Comparison of ENCODE assay signal across 1 cellular context in the genomic region with DNA sequence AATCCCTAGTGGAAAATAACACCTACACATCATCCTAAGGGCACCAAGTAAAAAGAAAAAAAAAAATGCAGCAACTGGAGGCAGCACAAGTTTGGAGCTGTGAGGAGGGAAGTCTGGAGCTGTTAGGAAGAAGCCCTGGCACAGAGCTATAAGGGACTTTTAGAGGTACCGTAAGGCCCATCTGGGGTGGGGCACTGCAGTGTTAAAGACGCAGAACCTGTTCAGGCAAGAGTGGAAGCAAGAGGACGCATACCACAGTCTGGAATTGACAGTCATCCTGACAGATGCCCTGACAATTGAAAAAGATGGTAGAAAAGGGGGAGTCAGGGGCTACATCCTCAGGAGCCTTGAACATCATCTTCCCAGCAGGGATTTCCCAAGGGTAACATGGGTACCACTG.
TF ChIP-seq lines count a peak whose summit lies in the region.

No MANE protein-coding gene starts in this region.

TF ChIP-seq in IMR-90, 13 proteins besides CTCF, POLR2A, EP300 and RAD21 (continued from another document):
- TF ChIP-seq, protein P1, sequence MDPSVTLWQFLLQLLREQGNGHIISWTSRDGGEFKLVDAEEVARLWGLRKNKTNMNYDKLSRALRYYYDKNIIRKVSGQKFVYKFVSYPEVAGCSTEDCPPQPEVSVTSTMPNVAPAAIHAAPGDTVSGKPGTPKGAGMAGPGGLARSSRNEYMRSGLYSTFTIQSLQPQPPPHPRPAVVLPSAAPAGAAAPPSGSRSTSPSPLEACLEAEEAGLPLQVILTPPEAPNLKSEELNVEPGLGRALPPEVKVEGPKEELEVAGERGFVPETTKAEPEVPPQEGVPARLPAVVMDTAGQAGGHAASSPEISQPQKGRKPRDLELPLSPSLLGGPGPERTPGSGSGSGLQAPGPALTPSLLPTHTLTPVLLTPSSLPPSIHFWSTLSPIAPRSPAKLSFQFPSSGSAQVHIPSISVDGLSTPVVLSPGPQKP (IDR thresholded peaks at IDR 0.05; ENCODE audit: borderline replicate concordance, low read depth, low read length): no peak
- TF ChIP-seq FOS (IDR thresholded peaks at IDR 0.05; ENCODE audit: low read depth, low read length) (no peak), NFE2L2 (IDR thresholded peaks at IDR 0.05; ENCODE audit: low read depth, low read length) (no peak), MXI1 (IDR thresholded peaks at IDR 0.05; ENCODE audit: borderline replicate concordance, low read depth, low read length) (no peak)
